ENCODE assay signal across 11 cellular contexts in the genomic region with DNA sequence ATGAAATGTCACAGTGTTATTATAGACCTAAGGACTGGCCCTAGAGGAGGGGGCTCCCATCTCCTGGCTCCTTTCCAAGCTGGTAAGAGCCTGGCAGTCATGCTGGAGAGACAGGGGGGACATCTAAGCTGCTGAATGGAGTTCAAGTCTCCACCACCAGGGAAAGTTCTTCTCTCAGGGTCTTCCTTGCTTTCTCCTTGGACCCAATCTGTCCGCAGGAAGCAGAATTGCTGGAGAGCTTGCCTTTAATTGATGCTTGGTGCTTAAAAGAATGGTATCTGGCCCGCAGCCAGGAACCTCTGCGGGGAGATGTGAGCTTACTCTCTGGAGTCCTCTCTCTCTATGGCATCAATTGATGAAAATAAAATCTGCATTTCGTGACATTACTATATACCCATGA. TPM values are rescaled to one million over a fixed set of nuclear protein-coding genes. Genes with fewer than 3 reads are reported as not detected.
DNase-seq lines count a peak whose midpoint lies in the region; ATAC-seq and TF ChIP-seq lines count a peak whose summit lies in the region.
"Had no signal": no experiment of that assay in that cellular context is flagged by ENCODE, and none has a peak within 500 bp of the region (broad histone marks: within the 10 kb centered on the region; RNA-seq: fewer than 3 reads in every experiment).

No MANE protein-coding gene starts in this region.

- DNase-seq in NCI-H1436 treated with DMSO at 0.1 percent for 48 hours (lab: John Stamatoyannopoulos, UW) (peak; percentile 55), RPMI8226 (peak; percentile 34), fibroblast of pulmonary artery (ENCODE audit: low read depth) (peak; percentile 23), spleen (no peak), GM10248 (ENCODE audit: extremely low spot score) (no peak)
- no peak for DNase-seq in activated CD4-positive, CD25-positive, alpha-beta regulatory T cell treated with anti-CD3 and anti-CD28 coated beads, Interleukin-2, amount 50 U/mL, for 72 hours
- DNase-seq: activated effector memory CD4-positive, alpha-beta T cell treated with anti-CD3 and anti-CD28 coated beads, Interleukin-2, amount 50 U/mL, for 16 hours; NK-92 treated with Interleukin-12 subunit alpha and Interleukin-12 subunit beta, amount 100 ng/mL, for 24 hours; stimulated activated naive B cell treated with anti-CD40 and anti-IgM and Interleukin-4, amounts not matched to agents 10 μg/mL and 1 μg/mL and 100 μg/mL, for 72 hours had no signal

- WGBS in spleen, 5 donors, result 66 to 77% (median 76%) methylated on average over 4 of the region's 4 CpGs

- H3K27me3 ChIP-seq in spleen (replicated peaks in 1 of 7), result no peaks in the 10 kb centered on the region

- no peak for ATAC-seq in HG03460 (IDR thresholded peaks at IDR 0.05; ENCODE audit: unreplicated experiment)
- no peak for ATAC-seq in HG02970 (IDR thresholded peaks at IDR 0.05; ENCODE audit: low FRiP score, unreplicated experiment)
- ATAC-seq: stimulated activated naive B cell treated with anti-CD40 and anti-IgM and Interleukin-4, amounts not matched to agents 10 μg/mL and 1 μg/mL and 100 μg/mL, for 72 hours had no signal

- TF ChIP-seq POLR2A in spleen (IDR thresholded peaks at IDR 0.05), result no peak

- POLR2A ChIA-PET in GM10248 (lab: Yijun Ruan, JAX), result no interaction called here

- peaks cover 0 to 14% (median 0%) of the 10 kb centered on the region in 6 donors for H3K4me1 ChIP-seq in spleen

- peak overlapping the region in 6 of 8 donors; percentile 23 to 70 (median 64) for H3K27ac ChIP-seq in spleen

- no peaks in the 10 kb centered on the region for H3K36me3 ChIP-seq in spleen

- CTCF ChIA-PET in GM10248 (lab: Yijun Ruan, JAX), result interaction anchor here (0.9 to 2.6 kb wide), 5 partner anchors 13 to 499 kb away, joined by 3 to 8 read pairs (median 3); no protein-coding TSS in a partner anchor

- H3K9me3 ChIP-seq in spleen, result no peaks in the 10 kb centered on the region

- TF ChIP-seq CTCF in fibroblast of pulmonary artery (IDR thresholded peaks at IDR 0.05; ENCODE audit: low read length, missing control alignments) (no peak), spleen (IDR thresholded peaks at IDR 0.05 in 8 of 11, conservative IDR thresholded peaks at IDR 0.05 in 3 of 11) (no peak), GM10248 (IDR thresholded peaks at IDR 0.05; ENCODE audit: control extremely low read depth, extremely low read depth, low read depth, missing control alignments) (no peak)

- H3K4me3 ChIP-seq in fibroblast of pulmonary artery (replicated peaks; ENCODE audit: low read depth, low read length) (no peak overlapping the region), spleen (no peak overlapping the region)

- intact Hi-C loops in spleen (cut with DNase I; ENCODE audit: low total_unique reads), result no loop called here

RNA-seq across cellular contexts. Expression of a gene that starts 25.1 kb away (rescaled TPM):
- total RNA-seq in spleen, result 100 to 1,000 TPM in 1 of 7 donors, 10 to 100 TPM in 6; 57.2 to 109 (median 63.5) TPM
- polyA plus RNA-seq in spleen, result 10 to 100 TPM; 39.1 to 55.5 (median 48.8) TPM

Comparison
In these comparisons a context has a peak if more than half of its experiments do, and no peak if none do; other contexts are left out.
1. DNase-seq: peak in NCI-H1436 treated with DMSO at 0.1 percent for 48 hours (single experiment), RPMI8226 (single experiment) and fibroblast of pulmonary artery (single experiment); none in spleen (single experiment), activated CD4-positive, CD25-positive, alpha-beta regulatory T cell treated with anti-CD3 and anti-CD28 coated beads, Interleukin-2, amount 50 U/mL, for 72 hours (single experiment) and GM10248 (single experiment).